In the genomic region with DNA sequence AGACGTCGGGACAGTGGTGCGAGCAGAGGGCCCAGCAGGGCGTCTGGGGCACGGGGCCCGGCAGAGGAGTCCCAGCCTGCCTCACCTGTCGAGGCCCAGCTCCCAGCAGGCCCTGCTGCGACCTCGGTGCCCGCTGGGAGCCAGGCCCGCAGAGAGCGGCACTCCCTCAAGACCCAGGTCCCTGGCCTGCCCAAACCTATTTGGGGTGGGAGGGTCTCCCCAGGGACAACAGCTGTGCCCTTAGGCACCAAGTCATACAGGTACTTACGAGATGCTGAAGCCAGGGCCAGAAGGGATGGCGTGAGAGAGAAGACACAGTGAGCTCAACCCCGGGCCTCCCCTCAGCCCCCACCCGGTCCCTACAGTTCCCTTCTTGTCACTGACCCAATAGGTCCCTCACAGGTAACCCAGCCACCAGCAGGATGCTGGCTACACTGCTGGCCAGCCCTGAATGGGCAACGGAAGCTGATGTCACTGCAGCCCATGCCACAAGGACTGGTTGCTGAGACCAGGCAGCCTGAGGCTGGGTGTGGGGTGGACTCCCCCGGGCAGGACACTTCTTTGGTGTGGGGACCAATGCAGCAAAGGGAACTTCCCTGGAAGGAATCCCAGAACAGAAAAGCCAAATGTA, we compare ENCODE assay signal across 11 cellular contexts. TPM values are rescaled to one million over a fixed set of nuclear protein-coding genes. Genes with fewer than 3 reads are reported as not detected.
DNase-seq lines count a peak whose midpoint lies in the region; ATAC-seq and TF ChIP-seq lines count a peak whose summit lies in the region.
"Had no signal": no experiment of that assay in that cellular context is flagged by ENCODE, and none has a peak within 500 bp of the region (broad histone marks: within the 10 kb centered on the region; RNA-seq: fewer than 3 reads in every experiment).

No MANE protein-coding gene starts in this region.

- DNase-seq in CD4-positive, CD25-positive, alpha-beta regulatory T cell, result no peak
- DNase-seq in esophagus squamous epithelium (lab: John Stamatoyannopoulos, UW) (no peak), trophoblast cell (no peak), NCI-H146 (lab: John Stamatoyannopoulos, UW) (no peak), OCI-M2 (lab: John Stamatoyannopoulos, UW; ENCODE audit: unreplicated experiment) (no peak)
- DNase-seq: activated naive CD4-positive, alpha-beta T cell treated with anti-CD3 and anti-CD28 coated beads for 36 hours; effector memory CD4-positive, alpha-beta T cell; NCI-H2171 had no signal

- no peaks in the 10 kb centered on the region for H3K27me3 ChIP-seq in CD4-positive, CD25-positive, alpha-beta regulatory T cell (ENCODE audit: control insufficient read depth, insufficient read depth, low read length)
- no peaks in the 10 kb centered on the region for H3K27me3 ChIP-seq in esophagus squamous epithelium
- H3K27me3 ChIP-seq in trophoblast cell (ENCODE audit: insufficient read depth, low read length), result no peaks in the 10 kb centered on the region

- no peak overlapping the region for H3K4ac ChIP-seq in trophoblast cell (ENCODE audit: low read depth, low read length)

- no peak overlapping the region for H3K18ac ChIP-seq in trophoblast cell (ENCODE audit: low read length)

- ATAC-seq in CD4-positive, CD25-positive, alpha-beta regulatory T cell (ENCODE audit: low read depth in 2 of 2), result no peak
- ATAC-seq in HG02938 (IDR thresholded peaks at IDR 0.05; ENCODE audit: unreplicated experiment), result no peak

- H3K4me3 ChIP-seq in CD4-positive, CD25-positive, alpha-beta regulatory T cell (ENCODE audit: low read depth, low read length), result no peak overlapping the region
- peak overlapping the region; percentile 59 for H3K4me3 ChIP-seq in GM12875 (ENCODE audit: low read depth, low read length)
- no peak overlapping the region for H3K4me3 ChIP-seq in esophagus squamous epithelium
- H3K4me3 ChIP-seq in trophoblast cell (ENCODE audit: low read depth, low read length), result no peak overlapping the region

- H3K9me3 ChIP-seq in CD4-positive, CD25-positive, alpha-beta regulatory T cell (ENCODE audit: control insufficient read depth in 2 of 2, low read length in 2 of 2), result no peaks in the 10 kb centered on the region
- H3K9me3 ChIP-seq in esophagus squamous epithelium (no peaks in the 10 kb centered on the region), trophoblast cell (ENCODE audit: insufficient read depth, low read depth, low read length) (peaks cover 2% of the 10 kb centered on the region)

- H3K27me3 Mint-ChIP-seq in CD4-positive, CD25-positive, alpha-beta regulatory T cell, result no peaks in the 10 kb centered on the region

- no peak overlapping the region for H2AK5ac ChIP-seq in trophoblast cell (ENCODE audit: low read length)

- H3K36me3 ChIP-seq in CD4-positive, CD25-positive, alpha-beta regulatory T cell (ENCODE audit: control insufficient read depth, insufficient read depth, low read length), result no peaks in the 10 kb centered on the region
- H3K36me3 ChIP-seq in esophagus squamous epithelium, result peaks cover 0 to 27% (median 5%) of the 10 kb centered on the region in 3 donors
- H3K36me3 ChIP-seq in trophoblast cell (ENCODE audit: control insufficient read depth in 1 of 2, insufficient read depth in 2 of 2, low read length in 2 of 2), result peaks cover 13 to 28% of the 10 kb centered on the region in 2 experiments

- no peak overlapping the region for H4K91ac ChIP-seq in trophoblast cell (ENCODE audit: low read depth, low read length)

- TF ChIP-seq CTCF in GM12875 (IDR thresholded peaks at IDR 0.05; ENCODE audit: borderline replicate concordance, insufficient read depth, low read depth, low read length) (no peak), esophagus squamous epithelium (IDR thresholded peaks at IDR 0.05) (no peak)

- H3K4me1 ChIP-seq in CD4-positive, CD25-positive, alpha-beta regulatory T cell (ENCODE audit: control insufficient read depth, insufficient read depth, low read length, poor library complexity, severe bottlenecking), result peaks cover 84% of the 10 kb centered on the region
- H3K4me1 ChIP-seq in esophagus squamous epithelium, result peaks cover 32 to 69% (median 39%) of the 10 kb centered on the region in 3 donors
- H3K4me1 ChIP-seq in trophoblast cell (ENCODE audit: control insufficient read depth in 1 of 2, insufficient read depth in 2 of 2, low read length in 2 of 2), result peaks cover 20 to 27% of the 10 kb centered on the region in 2 experiments

- H3K14ac ChIP-seq in trophoblast cell (ENCODE audit: low read length), result no peak overlapping the region

- H4K8ac ChIP-seq in trophoblast cell (ENCODE audit: low read depth, low read length), result no peak overlapping the region

- intact Hi-C loops in esophagus squamous epithelium (cut with DNase I), result no loop called here

- H3K9ac ChIP-seq in trophoblast cell (ENCODE audit: low read length), result no peak overlapping the region

- no peak overlapping the region for H2BK5ac ChIP-seq in trophoblast cell (ENCODE audit: low read depth, low read length, poor library complexity)

- no peaks in the 10 kb centered on the region for H3K36me3 Mint-ChIP-seq in CD4-positive, CD25-positive, alpha-beta regulatory T cell

- H3K4me1 Mint-ChIP-seq in CD4-positive, CD25-positive, alpha-beta regulatory T cell, result peaks cover 0 to 54% (median 2%) of the 10 kb centered on the region in 4 donors

- H2BK12ac ChIP-seq in trophoblast cell (ENCODE audit: low read length), result no peak overlapping the region

- no peak overlapping the region for H3K27ac ChIP-seq in CD4-positive, CD25-positive, alpha-beta regulatory T cell (ENCODE audit: insufficient read depth, low read length, poor library complexity, severe bottlenecking)
- H3K27ac ChIP-seq in esophagus squamous epithelium, result peak overlapping the region in 3 of 4 donors; percentile 86 to 88 (median 87)
- H3K27ac ChIP-seq in trophoblast cell (ENCODE audit: low read depth, low read length), result no peak overlapping the region

- H3K4me2 ChIP-seq in trophoblast cell (ENCODE audit: low read length), result no peak overlapping the region

- peaks cover 12% of the 10 kb centered on the region for H3K79me1 ChIP-seq in trophoblast cell (ENCODE audit: low read length)

- TF ChIP-seq POLR2A in esophagus squamous epithelium (IDR thresholded peaks at IDR 0.05), result no peak

- H3K4me3 Mint-ChIP-seq in CD4-positive, CD25-positive, alpha-beta regulatory T cell, result peak overlapping the region; percentile 21 to 84 (median 46)

- H3K9me3 Mint-ChIP-seq in CD4-positive, CD25-positive, alpha-beta regulatory T cell, result no peaks in the 10 kb centered on the region
- H3K9me3 Mint-ChIP-seq: activated naive CD4-positive, alpha-beta T cell treated with anti-CD3 and anti-CD28 coated beads for 36 hours had no signal

- no peak overlapping the region for H3K23ac ChIP-seq in trophoblast cell (ENCODE audit: low read length)

- H2AFZ ChIP-seq in trophoblast cell (ENCODE audit: insufficient read depth, low read length, poor library complexity), result no peak overlapping the region

- peak overlapping the region; percentile 2 for H4K12ac ChIP-seq in trophoblast cell (ENCODE audit: low read depth, low read length)

- H3K79me2 ChIP-seq in trophoblast cell (ENCODE audit: control insufficient read depth, insufficient read depth, low read length, poor library complexity), result peaks cover 4% of the 10 kb centered on the region

- 70 to 96% methylated on average over 4 to 11 of the region's 18 CpGs for WGBS in esophagus squamous epithelium, 2 donors
- no CpG with 5 or more reads among the region's 18 CpGs for WGBS in trophoblast cell (ENCODE audit: extremely low coverage, insufficient coverage, insufficient read length)

- H2BK120ac ChIP-seq in trophoblast cell (ENCODE audit: insufficient read depth, low read length, poor library complexity), result no peak overlapping the region

- H3K27ac Mint-ChIP-seq in CD4-positive, CD25-positive, alpha-beta regulatory T cell, result peak overlapping the region in 1 of 3 donors; percentile 69
- H3K27ac Mint-ChIP-seq: activated naive CD4-positive, alpha-beta T cell treated with anti-CD3 and anti-CD28 coated beads for 36 hours had no signal

RNA-seq across cellular contexts. Expression of gene NSMF, which starts 3.7 kb away (rescaled TPM):
- 109 TPM for total RNA-seq in CD4-positive, CD25-positive, alpha-beta regulatory T cell
- polyA plus RNA-seq in CD4-positive, CD25-positive, alpha-beta regulatory T cell, result 10 to 100 TPM in 2 of 4 donors, 1 to 10 TPM in 2; 9.3 to 14.5 (median 11.8) TPM
- 10 to 100 TPM; 16.2 to 38.1 (median 20.6) TPM for total RNA-seq in esophagus squamous epithelium
- polyA plus RNA-seq in trophoblast cell (2013), result 18.1 and 19.1 TPM in 2 replicates

RNA-seq across cellular contexts. Expression of gene ENTPD8, which starts 14.3 kb away (rescaled TPM):
- total RNA-seq in CD4-positive, CD25-positive, alpha-beta regulatory T cell, result not detected
- not detected for polyA plus RNA-seq in CD4-positive, CD25-positive, alpha-beta regulatory T cell
- not detected for total RNA-seq in esophagus squamous epithelium
- 0.08 and 0.11 TPM in 2 replicates for polyA plus RNA-seq in trophoblast cell (2013)
- total RNA-seq: activated naive CD4-positive, alpha-beta T cell treated with anti-CD3 and anti-CD28 coated beads for 36 hours; RPMI7951 had no signal

RNA-seq across cellular contexts. Expression of gene NOXA1, which starts 32.3 kb away (rescaled TPM):
- total RNA-seq in CD4-positive, CD25-positive, alpha-beta regulatory T cell, result 3.8 TPM
- polyA plus RNA-seq in CD4-positive, CD25-positive, alpha-beta regulatory T cell, result 1 to 10 TPM in 2 of 4 donors, under 1 TPM in 2; 0.83 to 3.3 (median 1.4) TPM
- total RNA-seq in esophagus squamous epithelium, result 1 to 10 TPM; 2.1 to 7.4 (median 4.8) TPM
- 0.19 and 0.21 TPM in 2 replicates for polyA plus RNA-seq in trophoblast cell (2013)
- total RNA-seq: RPMI7951 had no signal

RNA-seq across cellular contexts. Expression of gene EXD3, which starts 32.5 kb away (rescaled TPM):
- total RNA-seq in CD4-positive, CD25-positive, alpha-beta regulatory T cell, result 27.3 TPM
- polyA plus RNA-seq in CD4-positive, CD25-positive, alpha-beta regulatory T cell, result 1 to 10 TPM; 4.7 to 7.2 (median 5.7) TPM
- 10 to 100 TPM in 2 of 4 donors, 1 to 10 TPM in 2; 2.8 to 16.8 (median 9.1) TPM for total RNA-seq in esophagus squamous epithelium
- polyA plus RNA-seq in trophoblast cell (2013), result 4.7 and 5.1 TPM in 2 replicates

Comparison
In these comparisons a context has a peak if more than half of its experiments do, and no peak if none do; other contexts are left out.
1. H3K27ac ChIP-seq: peak in esophagus squamous epithelium (3 of 4); none in CD4-positive, CD25-positive, alpha-beta regulatory T cell (single experiment) and trophoblast cell (single experiment).